Comparison of ENCODE assay signal across 1 cellular context in genomic region chr2:48221846-48222516, GRCh38.
A peak's percentile ranks its signal among the peaks of the same experiment; 100 is the strongest.
TF ChIP-seq lines count a peak whose summit lies in the region.

No MANE protein-coding gene starts in this region.

TF ChIP-seq in HepG2, 621 proteins besides CTCF, POLR2A, EP300 and RAD21 (continued from another document and continues in another):
- TF ChIP-seq MNT (IDR thresholded peaks at IDR 0.05) (peak; percentile 70), ZFX (CRISPR knock-in tag; IDR thresholded peaks at IDR 0.05; ENCODE audit: low read depth) (peak; percentile 23; the same call in 1 of the 2 replicates), ZNF510 (CRISPR knock-in tag; IDR thresholded peaks at IDR 0.05; ENCODE audit: low read depth) (no peak), HOXD1 (CRISPR knock-in tag; IDR thresholded peaks at IDR 0.05) (peak; percentile 98), SNRNP70 (IDR thresholded peaks at IDR 0.05; ENCODE audit: low read depth, low read length) (no peak), SP1 (IDR thresholded peaks at IDR 0.05) (no peak), SP1 (CRISPR knock-in tag; IDR thresholded peaks at IDR 0.05) (no peak), ARID3A (IDR thresholded peaks at IDR 0.05; ENCODE audit: low read depth, low read length) (peak; percentile 99), FIP1L1 (IDR thresholded peaks at IDR 0.05; ENCODE audit: borderline replicate concordance, insufficient read depth, low read depth, low read length) (no peak), HMGXB4 (CRISPR knock-in tag; IDR thresholded peaks at IDR 0.05; ENCODE audit: borderline replicate concordance in 1 of 2, low read depth in 1 of 2) (peak in 1 of 2 experiments; percentile 81; a peak in 1 of 4 replicates), ZNF878 (CRISPR knock-in tag; IDR thresholded peaks at IDR 0.05) (peak; percentile 94; the same call in 1 of the 2 replicates), ZNF513 (CRISPR knock-in tag; conservative IDR thresholded peaks at IDR 0.05) (no peak), ZFP36L1 (CRISPR knock-in tag; IDR thresholded peaks at IDR 0.05) (peak; percentile 78; the same call in 1 of the 2 replicates), HDAC6 (IDR thresholded peaks at IDR 0.05; ENCODE audit: low read depth, low read length) (no peak), ZNF557 (CRISPR knock-in tag; IDR thresholded peaks at IDR 0.05) (no peak; the same call in 1 of the 2 replicates), JUN (CRISPR knock-in tag; IDR thresholded peaks at IDR 0.05) (peak; percentile 99), ZNF329 (CRISPR knock-in tag; IDR thresholded peaks at IDR 0.05; ENCODE audit: low read depth) (no peak), IKZF1 (IDR thresholded peaks at IDR 0.05) (no peak), ZNF850 (CRISPR knock-in tag; conservative IDR thresholded peaks at IDR 0.05) (peak; percentile 82; the same call in 1 of the 2 replicates), GABPB1 (CRISPR knock-in tag; IDR thresholded peaks at IDR 0.05) (no peak; the same call in 1 of the 2 replicates), MTA3 (CRISPR knock-in tag; IDR thresholded peaks at IDR 0.05) (no peak), RBM39 (IDR thresholded peaks at IDR 0.05; ENCODE audit: low read depth, low read length, poor library complexity, severe bottlenecking) (no peak), KDM2A (CRISPR knock-in tag; IDR thresholded peaks at IDR 0.05; ENCODE audit: borderline replicate concordance, low read depth) (peak; percentile 46; the same call in 1 of the 2 replicates), MEIS2 (CRISPR knock-in tag; IDR thresholded peaks at IDR 0.05) (peak; percentile 97), ZNF652 (CRISPR knock-in tag; IDR thresholded peaks at IDR 0.05; ENCODE audit: borderline replicate concordance, low read depth) (peak; percentile 50; the same call in 1 of the 2 replicates), ZNF343 (CRISPR knock-in tag; IDR thresholded peaks at IDR 0.05) (0 out of 2 replicates have a peak, but pooled peaks have one; percentile 51), RBAK (CRISPR knock-in tag; IDR thresholded peaks at IDR 0.05) (0 out of 2 replicates have a peak, but pooled peaks have one; percentile 29), KLF15 (CRISPR knock-in tag; IDR thresholded peaks at IDR 0.05; ENCODE audit: borderline replicate concordance) (no peak; the same call in 1 of the 2 replicates), ZNF253 (CRISPR knock-in tag; IDR thresholded peaks at IDR 0.05; ENCODE audit: borderline replicate concordance) (no peak), MATR3 (CRISPR knock-in tag; IDR thresholded peaks at IDR 0.05) (no peak), FOXJ3 (CRISPR knock-in tag; IDR thresholded peaks at IDR 0.05; ENCODE audit: borderline replicate concordance) (peak; percentile 100), NFIC (IDR thresholded peaks at IDR 0.05; ENCODE audit: low read length) (peak; percentile 100), SMYD3 (CRISPR knock-in tag; IDR thresholded peaks at IDR 0.05) (peak; percentile 98), ZNF431 (CRISPR knock-in tag; IDR thresholded peaks at IDR 0.05; ENCODE audit: borderline replicate concordance, low read depth) (no peak; the same call in 1 of the 2 replicates), ARNT (IDR thresholded peaks at IDR 0.05) (no peak), SIN3A (IDR thresholded peaks at IDR 0.05; ENCODE audit: borderline replicate concordance, low read depth, low read length) (no peak), SOX5 (CRISPR knock-in tag; IDR thresholded peaks at IDR 0.05; ENCODE audit: borderline replicate concordance) (peak; percentile 100), ZBTB2 (CRISPR knock-in tag; IDR thresholded peaks at IDR 0.05; ENCODE audit: low read depth) (peak; percentile 60; the same call in 1 of the 2 replicates), ZNF572 (CRISPR knock-in tag; IDR thresholded peaks at IDR 0.05) (no peak), ZNF816 (CRISPR knock-in tag; IDR thresholded peaks at IDR 0.05; ENCODE audit: borderline replicate concordance) (peak; percentile 99; the same call in 1 of the 2 replicates), BHLHE40 (IDR thresholded peaks at IDR 0.05; ENCODE audit: low read length) (peak; percentile 66; the same call in 1 of the 2 replicates), AGO2 (optimal IDR thresholded peaks at IDR 0.05; ENCODE audit: low read depth, low read length) (no peak)
- TF ChIP-seq, protein P1, sequence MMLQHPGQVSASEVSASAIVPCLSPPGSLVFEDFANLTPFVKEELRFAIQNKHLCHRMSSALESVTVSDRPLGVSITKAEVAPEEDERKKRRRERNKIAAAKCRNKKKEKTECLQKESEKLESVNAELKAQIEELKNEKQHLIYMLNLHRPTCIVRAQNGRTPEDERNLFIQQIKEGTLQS (CRISPR knock-in tag; IDR thresholded peaks at IDR 0.05) = peak; percentile 98
- TF ChIP-seq, protein P2, sequence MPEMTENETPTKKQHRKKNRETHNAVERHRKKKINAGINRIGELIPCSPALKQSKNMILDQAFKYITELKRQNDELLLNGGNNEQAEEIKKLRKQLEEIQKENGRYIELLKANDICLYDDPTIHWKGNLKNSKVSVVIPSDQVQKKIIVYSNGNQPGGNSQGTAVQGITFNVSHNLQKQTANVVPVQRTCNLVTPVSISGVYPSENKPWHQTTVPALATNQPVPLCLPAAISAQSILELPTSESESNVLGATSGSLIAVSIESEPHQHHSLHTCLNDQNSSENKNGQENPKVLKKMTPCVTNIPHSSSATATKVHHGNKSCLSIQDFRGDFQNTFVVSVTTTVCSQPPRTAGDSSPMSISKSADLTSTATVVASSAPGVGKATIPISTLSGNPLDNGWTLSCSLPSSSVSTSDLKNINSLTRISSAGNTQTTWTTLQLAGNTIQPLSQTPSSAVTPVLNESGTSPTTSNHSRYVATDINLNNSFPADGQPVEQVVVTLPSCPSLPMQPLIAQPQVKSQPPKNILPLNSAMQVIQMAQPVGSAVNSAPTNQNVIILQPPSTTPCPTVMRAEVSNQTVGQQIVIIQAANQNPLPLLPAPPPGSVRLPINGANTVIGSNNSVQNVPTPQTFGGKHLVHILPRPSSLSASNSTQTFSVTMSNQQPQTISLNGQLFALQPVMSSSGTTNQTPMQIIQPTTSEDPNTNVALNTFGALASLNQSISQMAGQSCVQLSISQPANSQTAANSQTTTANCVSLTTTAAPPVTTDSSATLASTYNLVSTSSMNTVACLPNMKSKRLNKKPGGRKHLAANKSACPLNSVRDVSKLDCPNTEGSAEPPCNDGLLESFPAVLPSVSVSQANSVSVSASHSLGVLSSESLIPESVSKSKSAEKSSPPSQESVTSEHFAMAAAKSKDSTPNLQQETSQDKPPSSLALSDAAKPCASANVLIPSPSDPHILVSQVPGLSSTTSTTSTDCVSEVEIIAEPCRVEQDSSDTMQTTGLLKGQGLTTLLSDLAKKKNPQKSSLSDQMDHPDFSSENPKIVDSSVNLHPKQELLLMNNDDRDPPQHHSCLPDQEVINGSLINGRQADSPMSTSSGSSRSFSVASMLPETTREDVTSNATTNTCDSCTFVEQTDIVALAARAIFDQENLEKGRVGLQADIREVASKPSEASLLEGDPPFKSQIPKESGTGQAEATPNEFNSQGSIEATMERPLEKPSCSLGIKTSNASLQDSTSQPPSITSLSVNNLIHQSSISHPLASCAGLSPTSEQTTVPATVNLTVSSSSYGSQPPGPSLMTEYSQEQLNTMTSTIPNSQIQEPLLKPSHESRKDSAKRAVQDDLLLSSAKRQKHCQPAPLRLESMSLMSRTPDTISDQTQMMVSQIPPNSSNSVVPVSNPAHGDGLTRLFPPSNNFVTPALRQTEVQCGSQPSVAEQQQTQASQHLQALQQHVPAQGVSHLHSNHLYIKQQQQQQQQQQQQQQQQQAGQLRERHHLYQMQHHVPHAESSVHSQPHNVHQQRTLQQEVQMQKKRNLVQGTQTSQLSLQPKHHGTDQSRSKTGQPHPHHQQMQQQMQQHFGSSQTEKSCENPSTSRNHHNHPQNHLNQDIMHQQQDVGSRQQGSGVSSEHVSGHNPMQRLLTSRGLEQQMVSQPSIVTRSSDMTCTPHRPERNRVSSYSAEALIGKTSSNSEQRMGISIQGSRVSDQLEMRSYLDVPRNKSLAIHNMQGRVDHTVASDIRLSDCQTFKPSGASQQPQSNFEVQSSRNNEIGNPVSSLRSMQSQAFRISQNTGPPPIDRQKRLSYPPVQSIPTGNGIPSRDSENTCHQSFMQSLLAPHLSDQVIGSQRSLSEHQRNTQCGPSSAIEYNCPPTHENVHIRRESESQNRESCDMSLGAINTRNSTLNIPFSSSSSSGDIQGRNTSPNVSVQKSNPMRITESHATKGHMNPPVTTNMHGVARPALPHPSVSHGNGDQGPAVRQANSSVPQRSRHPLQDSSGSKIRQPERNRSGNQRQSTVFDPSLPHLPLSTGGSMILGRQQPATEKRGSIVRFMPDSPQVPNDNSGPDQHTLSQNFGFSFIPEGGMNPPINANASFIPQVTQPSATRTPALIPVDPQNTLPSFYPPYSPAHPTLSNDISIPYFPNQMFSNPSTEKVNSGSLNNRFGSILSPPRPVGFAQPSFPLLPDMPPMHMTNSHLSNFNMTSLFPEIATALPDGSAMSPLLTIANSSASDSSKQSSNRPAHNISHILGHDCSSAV (CRISPR knock-in tag; IDR thresholded peaks at IDR 0.05; ENCODE audit: borderline replicate concordance) = 0 out of 2 replicates have a peak, but pooled peaks have one; percentile 95
- TF ChIP-seq, protein P3, sequence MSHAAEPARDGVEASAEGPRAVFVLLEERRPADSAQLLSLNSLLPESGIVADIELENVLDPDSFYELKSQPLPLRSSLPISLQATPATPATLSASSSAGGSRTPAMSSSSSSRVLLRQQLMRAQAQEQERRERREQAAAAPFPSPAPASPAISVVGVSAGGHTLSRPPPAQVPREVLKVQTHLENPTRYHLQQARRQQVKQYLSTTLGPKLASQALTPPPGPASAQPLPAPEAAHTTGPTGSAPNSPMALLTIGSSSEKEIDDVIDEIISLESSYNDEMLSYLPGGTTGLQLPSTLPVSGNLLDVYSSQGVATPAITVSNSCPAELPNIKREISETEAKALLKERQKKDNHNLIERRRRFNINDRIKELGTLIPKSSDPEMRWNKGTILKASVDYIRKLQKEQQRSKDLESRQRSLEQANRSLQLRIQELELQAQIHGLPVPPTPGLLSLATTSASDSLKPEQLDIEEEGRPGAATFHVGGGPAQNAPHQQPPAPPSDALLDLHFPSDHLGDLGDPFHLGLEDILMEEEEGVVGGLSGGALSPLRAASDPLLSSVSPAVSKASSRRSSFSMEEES (CRISPR knock-in tag; IDR thresholded peaks at IDR 0.05) = peak; percentile 100
- TF ChIP-seq, protein P4, sequence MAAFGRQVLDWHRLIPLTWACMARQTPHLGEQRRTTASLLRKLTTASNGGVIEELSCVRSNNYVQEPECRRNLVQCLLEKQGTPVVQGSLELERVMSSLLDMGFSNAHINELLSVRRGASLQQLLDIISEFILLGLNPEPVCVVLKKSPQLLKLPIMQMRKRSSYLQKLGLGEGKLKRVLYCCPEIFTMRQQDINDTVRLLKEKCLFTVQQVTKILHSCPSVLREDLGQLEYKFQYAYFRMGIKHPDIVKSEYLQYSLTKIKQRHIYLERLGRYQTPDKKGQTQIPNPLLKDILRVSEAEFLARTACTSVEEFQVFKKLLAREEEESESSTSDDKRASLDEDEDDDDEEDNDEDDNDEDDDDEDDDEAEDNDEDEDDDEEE (CRISPR knock-in tag; IDR thresholded peaks at IDR 0.05) = no peak
